ENCODE assay signal across 1 cellular context in the genomic region with DNA sequence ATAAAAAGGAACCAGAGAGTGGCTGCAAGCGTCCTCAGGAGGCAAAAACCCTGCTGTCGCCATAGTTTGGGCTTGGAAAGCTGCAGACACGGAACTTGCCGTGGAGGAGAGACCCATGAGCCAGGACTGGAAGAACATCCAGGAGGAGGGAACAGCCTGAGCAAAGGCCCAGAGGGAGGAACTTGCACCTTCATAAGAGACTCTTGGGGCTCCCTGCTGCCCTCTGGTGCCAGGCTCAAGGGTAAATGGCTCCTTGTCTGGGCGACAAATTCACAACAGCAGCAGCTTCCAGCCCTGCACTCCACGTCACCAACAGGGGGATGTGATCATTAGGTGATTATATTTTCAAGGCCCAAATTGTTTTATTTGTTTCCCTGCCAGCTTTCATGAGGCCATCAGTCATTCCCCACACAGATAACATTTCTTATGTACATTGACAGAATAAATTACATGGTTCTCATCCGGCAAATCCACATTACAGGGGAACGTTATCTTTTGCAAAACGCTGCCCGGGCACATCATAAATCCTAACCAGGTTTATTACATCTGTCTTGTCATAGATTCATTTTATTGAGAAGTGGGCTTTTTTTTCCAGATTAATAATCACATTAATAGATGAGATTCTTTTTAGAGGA.
TF ChIP-seq lines count a peak whose summit lies in the region.

No MANE protein-coding gene starts in this region.

TF ChIP-seq in GM23338, 12 proteins besides CTCF, POLR2A, EP300 and RAD21 (continued from another document):
- TF ChIP-seq, protein P1, sequence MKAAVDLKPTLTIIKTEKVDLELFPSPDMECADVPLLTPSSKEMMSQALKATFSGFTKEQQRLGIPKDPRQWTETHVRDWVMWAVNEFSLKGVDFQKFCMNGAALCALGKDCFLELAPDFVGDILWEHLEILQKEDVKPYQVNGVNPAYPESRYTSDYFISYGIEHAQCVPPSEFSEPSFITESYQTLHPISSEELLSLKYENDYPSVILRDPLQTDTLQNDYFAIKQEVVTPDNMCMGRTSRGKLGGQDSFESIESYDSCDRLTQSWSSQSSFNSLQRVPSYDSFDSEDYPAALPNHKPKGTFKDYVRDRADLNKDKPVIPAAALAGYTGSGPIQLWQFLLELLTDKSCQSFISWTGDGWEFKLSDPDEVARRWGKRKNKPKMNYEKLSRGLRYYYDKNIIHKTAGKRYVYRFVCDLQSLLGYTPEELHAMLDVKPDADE (IDR thresholded peaks at IDR 0.05), result no peak
- no peak for TF ChIP-seq ZNF114 (CRISPR knock-in tag; IDR thresholded peaks at IDR 0.05)
- no peak for TF ChIP-seq NANOG (IDR thresholded peaks at IDR 0.05; ENCODE audit: borderline replicate concordance)
- TF ChIP-seq EZH2phosphoT487 (IDR thresholded peaks at IDR 0.05; ENCODE audit: unreplicated experiment), result no peak
- no peak for TF ChIP-seq STAT1 (IDR thresholded peaks at IDR 0.05; ENCODE audit: unreplicated experiment)
- TF ChIP-seq ZNF331 (CRISPR knock-in tag; IDR thresholded peaks at IDR 0.05; ENCODE audit: low read depth), result no peak
- TF ChIP-seq, protein P2, sequence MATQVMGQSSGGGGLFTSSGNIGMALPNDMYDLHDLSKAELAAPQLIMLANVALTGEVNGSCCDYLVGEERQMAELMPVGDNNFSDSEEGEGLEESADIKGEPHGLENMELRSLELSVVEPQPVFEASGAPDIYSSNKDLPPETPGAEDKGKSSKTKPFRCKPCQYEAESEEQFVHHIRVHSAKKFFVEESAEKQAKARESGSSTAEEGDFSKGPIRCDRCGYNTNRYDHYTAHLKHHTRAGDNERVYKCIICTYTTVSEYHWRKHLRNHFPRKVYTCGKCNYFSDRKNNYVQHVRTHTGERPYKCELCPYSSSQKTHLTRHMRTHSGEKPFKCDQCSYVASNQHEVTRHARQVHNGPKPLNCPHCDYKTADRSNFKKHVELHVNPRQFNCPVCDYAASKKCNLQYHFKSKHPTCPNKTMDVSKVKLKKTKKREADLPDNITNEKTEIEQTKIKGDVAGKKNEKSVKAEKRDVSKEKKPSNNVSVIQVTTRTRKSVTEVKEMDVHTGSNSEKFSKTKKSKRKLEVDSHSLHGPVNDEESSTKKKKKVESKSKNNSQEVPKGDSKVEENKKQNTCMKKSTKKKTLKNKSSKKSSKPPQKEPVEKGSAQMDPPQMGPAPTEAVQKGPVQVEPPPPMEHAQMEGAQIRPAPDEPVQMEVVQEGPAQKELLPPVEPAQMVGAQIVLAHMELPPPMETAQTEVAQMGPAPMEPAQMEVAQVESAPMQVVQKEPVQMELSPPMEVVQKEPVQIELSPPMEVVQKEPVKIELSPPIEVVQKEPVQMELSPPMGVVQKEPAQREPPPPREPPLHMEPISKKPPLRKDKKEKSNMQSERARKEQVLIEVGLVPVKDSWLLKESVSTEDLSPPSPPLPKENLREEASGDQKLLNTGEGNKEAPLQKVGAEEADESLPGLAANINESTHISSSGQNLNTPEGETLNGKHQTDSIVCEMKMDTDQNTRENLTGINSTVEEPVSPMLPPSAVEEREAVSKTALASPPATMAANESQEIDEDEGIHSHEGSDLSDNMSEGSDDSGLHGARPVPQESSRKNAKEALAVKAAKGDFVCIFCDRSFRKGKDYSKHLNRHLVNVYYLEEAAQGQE (IDR thresholded peaks at IDR 0.05; ENCODE audit: unreplicated experiment), result no peak
- TF ChIP-seq JUNB (IDR thresholded peaks at IDR 0.05; ENCODE audit: unreplicated experiment), result no peak
